Comparison of ENCODE assay signal across 14 cellular contexts in genomic region chr15:52822475-52822874, GRCh38. TPM values are rescaled to one million over a fixed set of nuclear protein-coding genes. Genes with fewer than 3 reads are reported as not detected.
A peak's percentile ranks its signal among the peaks of the same experiment; 100 is the strongest.
DNase-seq lines count a peak whose midpoint lies in the region; ATAC-seq and TF ChIP-seq lines count a peak whose summit lies in the region.
"Had no signal": no experiment of that assay in that cellular context is flagged by ENCODE, and none has a peak within 500 bp of the region (broad histone marks: within the 10 kb centered on the region; RNA-seq: fewer than 3 reads in every experiment).

No MANE protein-coding gene starts in this region.

- no peak for ATAC-seq in GM23338
- no peak for ATAC-seq in HG03108 (IDR thresholded peaks at IDR 0.05; ENCODE audit: unreplicated experiment)

- H4K20me1 ChIP-seq in GM23338 (replicated peaks; ENCODE audit: insufficient read depth), result no peaks in the 10 kb centered on the region
- no peaks in the 10 kb centered on the region for H4K20me1 ChIP-seq in neural progenitor cell (ENCODE audit: low read depth)
- H4K20me1 ChIP-seq: BLaER1 treated with 17β-estradiol and CSF1 and Interleukin-3, amounts not matched to agents 10 nM and 100 nM had no signal

- peaks cover 7% of the 10 kb centered on the region for H3K27me3 Mint-ChIP-seq in GM23338 (ENCODE audit: insufficient read depth, low read depth, poor library complexity)
- H3K27me3 Mint-ChIP-seq in neural progenitor cell (ENCODE audit: insufficient read depth, low read depth), result peaks cover 3% of the 10 kb centered on the region
- peaks cover 24% of the 10 kb centered on the region for H3K27me3 Mint-ChIP-seq in activated CD4-positive, alpha-beta T cell treated with anti-CD3 and anti-CD28 coated beads, Interleukin-2, amount 10 ng/mL, durations not matched to agents 7 days and 5 days

- H3K9me3 Mint-ChIP-seq in GM23338 (peaks cover 29% of the 10 kb centered on the region), neural progenitor cell (peaks cover 8% of the 10 kb centered on the region)
- H3K9me3 Mint-ChIP-seq in activated CD4-positive, alpha-beta T cell treated with anti-CD3 and anti-CD28 coated beads, Interleukin-2, amount 10 ng/mL, durations not matched to agents 7 days and 5 days, result no peaks in the 10 kb centered on the region

- H3K79me2 ChIP-seq in GM23338 (replicated peaks; ENCODE audit: insufficient read depth), result no peaks in the 10 kb centered on the region
- H3K79me2 ChIP-seq in neural progenitor cell (ENCODE audit: low read depth), result no peaks in the 10 kb centered on the region

- H3K36me3 Mint-ChIP-seq in GM23338 (ENCODE audit: low read depth) (peaks cover 24% of the 10 kb centered on the region), neural progenitor cell (no peaks in the 10 kb centered on the region)
- no peaks in the 10 kb centered on the region for H3K36me3 Mint-ChIP-seq in activated CD4-positive, alpha-beta T cell treated with anti-CD3 and anti-CD28 coated beads, Interleukin-2, amount 10 ng/mL, durations not matched to agents 7 days and 5 days (ENCODE audit: low read depth)
- H3K36me3 Mint-ChIP-seq: CD4-positive, CD25-positive, alpha-beta regulatory T cell had no signal

- no peak overlapping the region for H3K27ac ChIP-seq in GM23338 (ENCODE audit: low read depth)
- H3K27ac ChIP-seq in neural progenitor cell, result no peak overlapping the region
- H3K27ac ChIP-seq: BLaER1 treated with 17β-estradiol and CSF1 and Interleukin-3, amounts not matched to agents 10 nM and 100 nM; GM23248 had no signal

- H3K4me1 ChIP-seq in GM23338 (ENCODE audit: insufficient read depth) (no peaks in the 10 kb centered on the region), neural progenitor cell (no peaks in the 10 kb centered on the region)
- H3K4me1 ChIP-seq: BLaER1 treated with 17β-estradiol and CSF1 and Interleukin-3, amounts not matched to agents 10 nM and 100 nM had no signal

- H3K4me3 Mint-ChIP-seq in GM23338, result no peak overlapping the region
- no peak overlapping the region for H3K4me3 Mint-ChIP-seq in neural progenitor cell
- H3K4me3 Mint-ChIP-seq in activated CD4-positive, alpha-beta T cell treated with anti-CD3 and anti-CD28 coated beads, Interleukin-2, amount 10 ng/mL, durations not matched to agents 7 days and 5 days, result no peak overlapping the region
- H3K4me3 Mint-ChIP-seq: CD4-positive, CD25-positive, alpha-beta regulatory T cell; H9 had no signal

- POLR2A ChIA-PET in activated CD4-positive, alpha-beta T cell treated with anti-CD3 and anti-CD28 coated beads, Interleukin-2, amount 10 ng/mL, durations not matched to agents 7 days and 5 days (lab: Charles Lee), result no interaction called here

- no peak for TF ChIP-seq CTCF in GM23338 (conservative IDR thresholded peaks at IDR 0.05; ENCODE audit: low read depth in 2 of 2)
- no peak for TF ChIP-seq CTCF in neural progenitor cell (IDR thresholded peaks at IDR 0.05)

- DNase-seq in GM23338 (ENCODE audit: low spot score) (no peak), RKO (ENCODE audit: low spot score) (peak; percentile 13), iPS-NIHi11 (ENCODE audit: low spot score) (peak; percentile 25), neural progenitor cell (ENCODE audit: low spot score) (no peak), hepatic stellate cell (ENCODE audit: low spot score) (no peak)
- no peak for DNase-seq in activated CD4-positive, alpha-beta T cell treated with anti-CD3 and anti-CD28 coated beads, Interleukin-2, amount 10 ng/mL, durations not matched to agents 7 days and 5 days
- DNase-seq: ACHN; CD4-positive, CD25-positive, alpha-beta regulatory T cell; DMS53; GM23248; H9 had no signal

- H3K4me3 ChIP-seq in GM23338 (no peak overlapping the region), neural progenitor cell (no peak overlapping the region)
- H3K4me3 ChIP-seq: BLaER1 treated with 17β-estradiol and CSF1 and Interleukin-3, amounts not matched to agents 10 nM and 100 nM; GM23248 had no signal

- no peaks in the 10 kb centered on the region for H3K9me2 ChIP-seq in GM23338 (ENCODE audit: insufficient read depth)

- H3K27ac Mint-ChIP-seq in GM23338, result no peak overlapping the region
- H3K27ac Mint-ChIP-seq in neural progenitor cell, result no peak overlapping the region
- H3K27ac Mint-ChIP-seq in activated CD4-positive, alpha-beta T cell treated with anti-CD3 and anti-CD28 coated beads, Interleukin-2, amount 10 ng/mL, durations not matched to agents 7 days and 5 days, result no peak overlapping the region
- H3K27ac Mint-ChIP-seq: CD4-positive, CD25-positive, alpha-beta regulatory T cell; H9 had no signal

- H3K27me3 ChIP-seq in GM23338 (ENCODE audit: insufficient read depth), result no peaks in the 10 kb centered on the region
- H3K27me3 ChIP-seq in neural progenitor cell, result no peaks in the 10 kb centered on the region
- H3K27me3 ChIP-seq: BLaER1 treated with 17β-estradiol and CSF1 and Interleukin-3, amounts not matched to agents 10 nM and 100 nM had no signal

- H3F3A ChIP-seq in GM23338 (replicated peaks; ENCODE audit: low read depth) (no peaks in the 10 kb centered on the region), neural progenitor cell (ENCODE audit: low read depth) (no peaks in the 10 kb centered on the region)

- no peak overlapping the region for H3K4me2 ChIP-seq in GM23338
- peak overlapping the region; percentile 12 for H3K4me2 ChIP-seq in neural progenitor cell
- H3K4me2 ChIP-seq: BLaER1 treated with 17β-estradiol and CSF1 and Interleukin-3, amounts not matched to agents 10 nM and 100 nM had no signal

- H3K36me3 ChIP-seq in GM23338 (ENCODE audit: insufficient read depth) (no peaks in the 10 kb centered on the region), neural progenitor cell (no peaks in the 10 kb centered on the region)
- H3K36me3 ChIP-seq: BLaER1 treated with 17β-estradiol and CSF1 and Interleukin-3, amounts not matched to agents 10 nM and 100 nM had no signal

- H3K9me3 ChIP-seq in neural progenitor cell (ENCODE audit: low read depth), result no peaks in the 10 kb centered on the region

- CTCF ChIA-PET in activated CD4-positive, alpha-beta T cell treated with anti-CD3 and anti-CD28 coated beads, Interleukin-2, amount 10 ng/mL, durations not matched to agents 7 days and 5 days (lab: Charles Lee), result interaction anchor here (0.8 kb wide), 1 partner anchor 108 kb away, joined by 3 read pairs; no protein-coding TSS in a partner anchor

- no peak overlapping the region for H3K9ac ChIP-seq in neural progenitor cell
- H3K9ac ChIP-seq: BLaER1 treated with 17β-estradiol and CSF1 and Interleukin-3, amounts not matched to agents 10 nM and 100 nM; GM23248 had no signal

- H3K4me1 Mint-ChIP-seq in GM23338 (peaks cover 16% of the 10 kb centered on the region), neural progenitor cell (peaks cover 2% of the 10 kb centered on the region)
- no peaks in the 10 kb centered on the region for H3K4me1 Mint-ChIP-seq in activated CD4-positive, alpha-beta T cell treated with anti-CD3 and anti-CD28 coated beads, Interleukin-2, amount 10 ng/mL, durations not matched to agents 7 days and 5 days
- H3K4me1 Mint-ChIP-seq: CD4-positive, CD25-positive, alpha-beta regulatory T cell had no signal

- 0 out of 2 replicates have a peak overlapping the region, but pooled peaks have one; percentile 8 for H2AFZ ChIP-seq in GM23338
- no peak overlapping the region for H2AFZ ChIP-seq in neural progenitor cell (replicated peaks)
- H2AFZ ChIP-seq: GM23248 had no signal

TF ChIP-seq in GM23338, 12 proteins besides CTCF, POLR2A, EP300 and RAD21 (continues in another document):
- TF ChIP-seq EZH2 (IDR thresholded peaks at IDR 0.05; ENCODE audit: low read depth, unreplicated experiment), result no peak
- no peak for TF ChIP-seq ZNF114 (CRISPR knock-in tag; IDR thresholded peaks at IDR 0.05)
- TF ChIP-seq CREB1 (CRISPR knock-in tag; IDR thresholded peaks at IDR 0.05; ENCODE audit: low read depth), result no peak
- no peak for TF ChIP-seq STAT1 (IDR thresholded peaks at IDR 0.05; ENCODE audit: unreplicated experiment)

RNA-seq across cellular contexts. Expression of gene ONECUT1, which starts 32.3 kb away (rescaled TPM):
- total RNA-seq in GM23338 (2014; rRNA removed; shearing (Covaris generic)), result 4.2 and 9.4 TPM in 2 replicates
- 3.9 and 4.3 TPM in 2 replicates for polyA plus RNA-seq in GM23338 (2016; fragmentation: Nextera tagmentation; extraction: Ambion mirVana)
- total RNA-seq in neural progenitor cell (ENCODE audit: low replicate concordance), result 1.5 TPM in 2 replicates
- total RNA-seq in activated CD4-positive, alpha-beta T cell treated with anti-CD3 and anti-CD28 coated beads, Interleukin-2, amount 10 ng/mL, durations not matched to agents 7 days and 5 days, result not detected
- total RNA-seq: A172; CD4-positive, CD25-positive, alpha-beta regulatory T cell; GM23248 had no signal
- polyA plus RNA-seq: CD4-positive, CD25-positive, alpha-beta regulatory T cell; GM23248 had no signal

Comparison
In these comparisons a context has a peak if more than half of its experiments do, and no peak if none do; other contexts are left out.
1. DNase-seq: peak in RKO (single experiment) and iPS-NIHi11 (single experiment); none in GM23338 (single experiment), neural progenitor cell (single experiment), activated CD4-positive, alpha-beta T cell treated with anti-CD3 and anti-CD28 coated beads, Interleukin-2, amount 10 ng/mL, durations not matched to agents 7 days and 5 days (single experiment) and hepatic stellate cell (single experiment).